Comparison of ENCODE assay signal across 8 cellular contexts in the genomic region with DNA sequence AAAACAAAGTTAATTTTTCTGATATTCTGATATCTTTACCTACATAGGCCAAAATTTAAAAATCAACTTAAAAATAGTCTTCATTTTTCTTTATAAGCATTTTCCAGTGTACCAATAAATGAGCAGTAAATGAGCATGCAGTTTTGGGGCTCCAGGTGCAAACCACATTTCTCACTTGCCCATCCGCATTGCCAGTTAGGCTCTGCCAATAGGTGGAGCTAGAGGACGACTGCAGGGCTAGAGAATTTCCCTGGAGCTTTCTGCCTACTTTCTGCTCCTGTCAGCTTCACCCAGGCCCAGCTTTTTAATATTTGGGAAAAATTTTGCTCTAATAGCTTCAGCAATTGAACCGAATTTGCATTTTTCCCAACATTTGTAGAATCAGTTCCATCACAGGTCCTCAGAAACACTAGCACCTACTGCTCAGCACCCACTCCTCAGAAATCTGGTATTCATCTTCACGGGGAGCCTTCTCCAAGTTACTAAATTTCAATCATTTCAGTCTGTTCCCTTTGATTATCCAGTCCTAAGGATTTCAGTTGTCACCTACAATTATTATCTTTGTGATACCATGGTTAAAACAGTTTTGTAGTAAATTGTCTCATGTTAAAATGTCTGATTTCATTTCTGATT.
DNase-seq lines count a peak whose midpoint lies in the region; ATAC-seq and TF ChIP-seq lines count a peak whose summit lies in the region.

No MANE protein-coding gene starts in this region.

- no peaks in the 10 kb centered on the region for H4K20me1 ChIP-seq in hepatocyte (ENCODE audit: insufficient read depth, poor library complexity, severe bottlenecking)

- CTCF ChIA-PET in Calu3 (lab: Charles Lee) (interaction anchor here (0.6 to 1.0 kb wide), 3 partner anchors 55 to 1248 kb away, joined by 3 read pairs; no protein-coding TSS in a partner anchor), RWPE1 (lab: Yijun Ruan, JAX) (interaction anchor here (0.5 to 1.0 kb wide), 10 partner anchors 10 to 1183 kb away, joined by 3 to 6 read pairs (median 4); no protein-coding TSS in a partner anchor)

- H3K4me2 ChIP-seq in hepatocyte: no peak overlapping the region

- H3K4me1 ChIP-seq in adipocyte (ENCODE audit: control insufficient read depth, insufficient read depth, low read length) (no peaks in the 10 kb centered on the region), hepatocyte (ENCODE audit: insufficient read depth) (no peaks in the 10 kb centered on the region)

- H3K4me1 Mint-ChIP-seq in Calu3 (ENCODE audit: low read depth, unreplicated experiment): no peaks in the 10 kb centered on the region

- TF ChIP-seq CTCF in Calu3 (IDR thresholded peaks at IDR 0.05; ENCODE audit: unreplicated experiment): peak; percentile 95
- peak; percentile 99 for TF ChIP-seq CTCF in RWPE1 (conservative IDR thresholded peaks at IDR 0.05; ENCODE audit: low read depth)
- peak; percentile 72 for TF ChIP-seq CTCF in hepatocyte (IDR thresholded peaks at IDR 0.05; ENCODE audit: poor library complexity)

- intact Hi-C loops in Calu3 (cut with micrococcal nuclease; ENCODE audit: unreplicated experiment): no loop called here

- H3K4me3 ChIP-seq in adipocyte (ENCODE audit: low read length) (no peak overlapping the region), hepatocyte (no peak overlapping the region)

- H3K27ac ChIP-seq in RWPE1 (no peak overlapping the region), hepatocyte (no peak overlapping the region)

- no peak overlapping the region for H2AFZ ChIP-seq in hepatocyte

- H3K79me2 ChIP-seq in hepatocyte: no peaks in the 10 kb centered on the region

- no peaks in the 10 kb centered on the region for H3K9me2 ChIP-seq in hepatocyte (replicated peaks; ENCODE audit: insufficient read depth)

- no peaks in the 10 kb centered on the region for H3K27me3 Mint-ChIP-seq in Calu3 (ENCODE audit: unreplicated experiment)

- no peaks in the 10 kb centered on the region for H3K9me3 Mint-ChIP-seq in Calu3 (ENCODE audit: low read depth, unreplicated experiment)

- H3K36me3 ChIP-seq in adipocyte (ENCODE audit: control insufficient read depth, insufficient read depth, low read length, severe bottlenecking): no peaks in the 10 kb centered on the region
- H3K36me3 ChIP-seq in hepatocyte (replicated peaks; ENCODE audit: insufficient read depth, low read depth): no peaks in the 10 kb centered on the region

- H3K9ac ChIP-seq in adipocyte (ENCODE audit: low read length): no peak overlapping the region

- ATAC-seq in HG03196 (IDR thresholded peaks at IDR 0.05; ENCODE audit: unreplicated experiment): peak; percentile 90

- H3K36me3 Mint-ChIP-seq in Calu3 (ENCODE audit: insufficient read depth, unreplicated experiment): no peaks in the 10 kb centered on the region

- no TSS peak for BruUV-seq in Calu3 (replicated peaks; lab: Mats Ljungman, UMichigan)

- no peak overlapping the region for H3K27ac Mint-ChIP-seq in Calu3 (ENCODE audit: unreplicated experiment)

- H3K9me3 ChIP-seq in adipocyte (ENCODE audit: control insufficient read depth, low read length): no peaks in the 10 kb centered on the region
- no peaks in the 10 kb centered on the region for H3K9me3 ChIP-seq in hepatocyte (ENCODE audit: low read depth)

- DNase-seq in Calu3 (peak; percentile 75), GM19238 (ENCODE audit: insufficient read length, low spot score) (peak; percentile 2), RWPE1 (ENCODE audit: low spot score) (peak; percentile 32), adipocyte (ENCODE audit: low read depth) (peak; percentile 72), hepatocyte (ENCODE audit: low spot score) (peak; percentile 66), DMS114 treated with DMSO at 0.1 percent for 48 hours (lab: John Stamatoyannopoulos, UW; ENCODE audit: unreplicated experiment) (no peak)
- peak; percentile 4 to 40 (median 16) for DNase-seq in stimulated activated CD4-positive, alpha-beta T cell treated with anti-CD3 and anti-CD28 coated beads, Interleukin-1b, Interleukin-23, amount 100 ng/mL, for 24 hours (ENCODE audit: low read depth in 4 of 4, low spot score in 1 of 4)

- POLR2A ChIA-PET in RWPE1 (lab: Yijun Ruan, JAX; ENCODE audit: low non-redundant PET): no interaction called here

- no peaks in the 10 kb centered on the region for H3K27me3 ChIP-seq in adipocyte (replicated peaks; ENCODE audit: control insufficient read depth, insufficient read depth, low read length)
- H3K27me3 ChIP-seq in hepatocyte: no peaks in the 10 kb centered on the region

- WGBS in hepatocyte (ENCODE audit: low lambda C conversion rate, missing lambda C conversion rate): 37% methylated on average over 4 of the region's 4 CpGs

- H3K4me3 Mint-ChIP-seq in Calu3 (ENCODE audit: low read depth, unreplicated experiment): no peak overlapping the region
